15 cellular contexts compared by ENCODE assay signal in the genomic region with DNA sequence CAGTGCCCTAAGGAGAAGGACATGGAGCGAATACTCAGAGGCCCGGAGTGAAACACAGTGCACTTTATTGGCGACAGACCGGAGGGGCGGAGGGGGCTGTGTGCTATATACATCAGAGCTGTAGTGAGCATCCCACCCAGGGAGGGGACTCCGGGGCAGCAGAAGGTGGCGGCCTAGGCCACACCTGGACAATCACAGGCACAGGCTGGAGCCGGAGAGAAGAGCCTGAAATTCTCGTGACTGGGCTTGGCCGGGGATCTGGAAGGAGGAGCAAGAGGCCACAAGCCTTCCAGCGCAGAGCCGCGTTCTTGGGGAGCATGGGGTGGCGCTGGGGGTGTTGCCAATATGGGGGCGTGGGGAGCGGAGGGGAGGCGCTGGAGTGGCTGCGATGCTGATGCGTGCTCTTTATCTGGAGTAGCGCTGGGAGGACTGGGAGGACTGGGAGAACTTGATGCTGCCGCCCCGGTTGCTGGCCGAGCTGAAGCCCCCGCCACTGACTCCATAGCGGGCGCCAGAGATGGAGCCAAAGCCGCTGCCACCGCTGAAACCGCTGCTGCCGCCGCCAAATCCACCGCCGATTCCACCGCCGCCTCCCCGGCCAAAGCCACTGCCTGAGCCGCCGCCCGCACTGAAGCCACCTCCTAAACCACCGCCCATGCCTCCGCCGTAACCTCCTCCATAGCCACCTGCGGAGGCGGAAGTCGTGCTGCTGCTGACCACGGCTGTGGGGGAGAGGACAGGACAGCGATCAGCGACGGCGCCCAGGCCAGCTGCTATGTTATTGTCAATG. TPM values are rescaled to one million over a fixed set of nuclear protein-coding genes. Genes with fewer than 3 reads are reported as not detected.
DNase-seq lines count a peak whose midpoint lies in the region; ATAC-seq and TF ChIP-seq lines count a peak whose summit lies in the region.
"Had no signal": no experiment of that assay in that cellular context is flagged by ENCODE, and none has a peak within 500 bp of the region (broad histone marks: within the 10 kb centered on the region; RNA-seq: fewer than 3 reads in every experiment).

No MANE protein-coding gene starts in this region.

- no peak for DNase-seq in left ventricle myocardium inferior
- no peak for DNase-seq in heart left ventricle
- no peak for DNase-seq in coronary artery (ENCODE audit: low spot score)
- DNase-seq in naive thymus-derived CD4-positive, alpha-beta T cell, result peak in 1 of 9 donors; percentile 5
- DNase-seq in aorta, result no peak
- DNase-seq in OCI-M2 (lab: John Stamatoyannopoulos, UW; ENCODE audit: unreplicated experiment), result no peak
- DNase-seq: brain microvascular endothelial cell, mesenchymal stem cell, MM.1S, NCI-H2107, SW 1271 had no signal

- intact Hi-C loops in left ventricle myocardium inferior (cut with micrococcal nuclease), result no loop called here
- intact Hi-C loops in heart left ventricle (cut with DNase I), result no loop called here
- intact Hi-C loops in naive thymus-derived CD4-positive, alpha-beta T cell (cut with micrococcal nuclease), result loop anchor here in 1 of 2 donors (1.0 to 10.0 kb wide), 2 partner anchors 109 to 205 kb away; no protein-coding TSS in a partner anchor
- intact Hi-C loops in aorta (cut with DNase I), result no loop called here

- POLR2A ChIA-PET in naive thymus-derived CD4-positive, alpha-beta T cell (lab: Charles Lee), result no interaction called here

- H3K36me3 Mint-ChIP-seq in naive thymus-derived CD4-positive, alpha-beta T cell, result no peaks in the 10 kb centered on the region

- no peaks in the 10 kb centered on the region for H3K9me3 ChIP-seq in left ventricle myocardium inferior (replicated peaks)
- no peaks in the 10 kb centered on the region for H3K9me3 ChIP-seq in heart left ventricle
- H3K9me3 ChIP-seq in naive thymus-derived CD4-positive, alpha-beta T cell (ENCODE audit: control insufficient read depth in 2 of 3, low read length in 3 of 3), result no peaks in the 10 kb centered on the region
- H3K9me3 ChIP-seq in aorta (ENCODE audit: control insufficient read depth, low read length), result peaks cover 3% of the 10 kb centered on the region

- no peak for ATAC-seq in heart left ventricle
- no peak for ATAC-seq in naive thymus-derived CD4-positive, alpha-beta T cell
- peak; percentile 31 for ATAC-seq in aorta (ENCODE audit: low FRiP score)
- ATAC-seq in GM19397 (IDR thresholded peaks at IDR 0.05; ENCODE audit: unreplicated experiment), result no peak
- ATAC-seq in GM21529 (IDR thresholded peaks at IDR 0.05; ENCODE audit: unreplicated experiment), result no peak
- ATAC-seq: activated CD4-positive, CD25-positive, alpha-beta regulatory T cell treated with anti-CD3 and anti-CD28 coated beads, Interleukin-2, amount 50 U/mL, for 24 hours had no signal

- H3K27me3 Mint-ChIP-seq in naive thymus-derived CD4-positive, alpha-beta T cell, result peaks cover 20 to 54% (median 27%) of the 10 kb centered on the region in 5 donors

- peak overlapping the region; percentile 21 for H3K4me3 ChIP-seq in left ventricle myocardium inferior
- H3K4me3 ChIP-seq in heart left ventricle, result no peak overlapping the region
- H3K4me3 ChIP-seq in coronary artery, result peak overlapping the region; percentile 50
- H3K4me3 ChIP-seq in naive thymus-derived CD4-positive, alpha-beta T cell (ENCODE audit: low read length), result no peak overlapping the region
- no peak overlapping the region for H3K4me3 ChIP-seq in aorta (ENCODE audit: low read length in 2 of 2)

- H3K4me3 Mint-ChIP-seq in naive thymus-derived CD4-positive, alpha-beta T cell, result peak overlapping the region in 8 of 10 donors; percentile 5 to 65 (median 50)

- CTCF ChIA-PET in naive thymus-derived CD4-positive, alpha-beta T cell (lab: Charles Lee), result interaction anchor here (1.0 kb wide), 1 partner anchor 204 kb away, joined by 3 read pairs; no protein-coding TSS in a partner anchor

- H3K27ac Mint-ChIP-seq in naive thymus-derived CD4-positive, alpha-beta T cell, result peak overlapping the region in 2 of 9 donors; percentile 28 to 62

- no peaks in the 10 kb centered on the region for H3K36me3 ChIP-seq in left ventricle myocardium inferior
- no peaks in the 10 kb centered on the region for H3K36me3 ChIP-seq in heart left ventricle
- H3K36me3 ChIP-seq in naive thymus-derived CD4-positive, alpha-beta T cell (ENCODE audit: control insufficient read depth in 2 of 3, insufficient read depth in 3 of 3, low read length in 3 of 3), result no peaks in the 10 kb centered on the region
- no peaks in the 10 kb centered on the region for H3K36me3 ChIP-seq in aorta (ENCODE audit: control insufficient read depth in 1 of 2, insufficient read depth in 2 of 2, low read length in 1 of 2)
- H3K36me3 ChIP-seq: brain microvascular endothelial cell had no signal

- H3K4me1 Mint-ChIP-seq in naive thymus-derived CD4-positive, alpha-beta T cell, result peaks cover 8 to 36% (median 26%) of the 10 kb centered on the region in 7 donors

- no peak for TF ChIP-seq POLR2A in heart left ventricle (IDR thresholded peaks at IDR 0.05)

- H3K9me3 Mint-ChIP-seq in naive thymus-derived CD4-positive, alpha-beta T cell, result peaks cover 0 to 5% (median 0%) of the 10 kb centered on the region in 11 donors

- WGBS in heart left ventricle, 4 donors, result 23 to 43% (median 29%) methylated on average over 27 to 50 of the region's 50 CpGs
- WGBS in aorta, 2 donors, result 22 to 23% methylated on average over 49 to 50 of the region's 50 CpGs

- no peak overlapping the region for H3K27ac ChIP-seq in left ventricle myocardium inferior (replicated peaks)
- H3K27ac ChIP-seq in heart left ventricle, result no peak overlapping the region
- H3K27ac ChIP-seq in coronary artery, result no peak overlapping the region
- H3K27ac ChIP-seq in naive thymus-derived CD4-positive, alpha-beta T cell (ENCODE audit: low read depth, low read length), result no peak overlapping the region
- H3K27ac ChIP-seq in aorta (ENCODE audit: low read depth in 1 of 2, low read length in 2 of 2), result no peak overlapping the region
- H3K27ac ChIP-seq: brain microvascular endothelial cell had no signal

- TF ChIP-seq CTCF in left ventricle myocardium inferior (IDR thresholded peaks at IDR 0.05; ENCODE audit: borderline replicate concordance) (no peak), heart left ventricle (IDR thresholded peaks at IDR 0.05) (no peak), coronary artery (IDR thresholded peaks at IDR 0.05) (no peak)

- H3K27me3 ChIP-seq in left ventricle myocardium inferior (ENCODE audit: low read depth) (peaks cover 89% of the 10 kb centered on the region), heart left ventricle (peaks cover 0 to 46% (median 20%) of the 10 kb centered on the region in 9 donors), aorta (ENCODE audit: control insufficient read depth in 1 of 2, insufficient read depth in 2 of 2, low read length in 1 of 2) (peaks cover 0 to 2% of the 10 kb centered on the region in 2 donors)
- H3K27me3 ChIP-seq in naive thymus-derived CD4-positive, alpha-beta T cell (ENCODE audit: control insufficient read depth in 2 of 2, insufficient read depth in 2 of 2, low read length in 2 of 2), result no peaks in the 10 kb centered on the region

- H3K4me1 ChIP-seq in left ventricle myocardium inferior (no peaks in the 10 kb centered on the region), heart left ventricle (peaks cover 0 to 6% (median 0%) of the 10 kb centered on the region in 12 donors), aorta (ENCODE audit: control insufficient read depth in 1 of 2, insufficient read depth in 2 of 2, low read length in 2 of 2) (no peaks in the 10 kb centered on the region)
- H3K4me1 ChIP-seq in naive thymus-derived CD4-positive, alpha-beta T cell (ENCODE audit: control insufficient read depth in 2 of 2, insufficient read depth in 2 of 2, low read length in 2 of 2), result peaks cover 0 to 5% of the 10 kb centered on the region in 2 donors

RNA-seq across cellular contexts. Expression of a gene that starts 6.1 kb away (rescaled TPM):
- total RNA-seq in left ventricle myocardium inferior (not detected), heart left ventricle (not detected), aorta (not detected)
- polyA plus RNA-seq in heart left ventricle (not detected), aorta (not detected)
- not detected for total RNA-seq in naive thymus-derived CD4-positive, alpha-beta T cell
- not detected for polyA plus RNA-seq in naive thymus-derived CD4-positive, alpha-beta T cell
- total RNA-seq: omental fat pad had no signal

RNA-seq across cellular contexts. Expression of a gene that starts 12.7 kb away (rescaled TPM):
- total RNA-seq in left ventricle myocardium inferior, result not detected
- total RNA-seq in heart left ventricle, result not detected
- not detected for polyA plus RNA-seq in heart left ventricle
- total RNA-seq in naive thymus-derived CD4-positive, alpha-beta T cell, result not detected
- not detected for polyA plus RNA-seq in naive thymus-derived CD4-positive, alpha-beta T cell
- not detected for total RNA-seq in aorta
- polyA plus RNA-seq in aorta, result not detected
- total RNA-seq: omental fat pad had no signal

RNA-seq across cellular contexts. Expression of a gene that starts 24.1 kb away (rescaled TPM):
- total RNA-seq in left ventricle myocardium inferior (not detected), heart left ventricle (not detected), aorta (not detected)
- polyA plus RNA-seq in heart left ventricle (under 1 TPM in 1 of 2 donors, not detected in 1; 0.51 TPM), aorta (1 to 10 TPM; 3.9 to 4.6 TPM)
- total RNA-seq in naive thymus-derived CD4-positive, alpha-beta T cell, result not detected
- polyA plus RNA-seq in naive thymus-derived CD4-positive, alpha-beta T cell, result not detected
- total RNA-seq: omental fat pad had no signal

RNA-seq across cellular contexts. Expression of a gene that starts 44.3 kb away (rescaled TPM):
- total RNA-seq in left ventricle myocardium inferior (not detected), heart left ventricle (not detected), aorta (not detected)
- polyA plus RNA-seq in heart left ventricle (under 1 TPM in 1 of 2 donors, not detected in 1; 0.24 TPM), aorta (not detected)
- total RNA-seq in naive thymus-derived CD4-positive, alpha-beta T cell, result not detected
- not detected for polyA plus RNA-seq in naive thymus-derived CD4-positive, alpha-beta T cell

RNA-seq across cellular contexts. Expression of a gene that starts 59.0 kb away (rescaled TPM):
- total RNA-seq in left ventricle myocardium inferior (not detected), heart left ventricle (not detected), aorta (not detected)
- polyA plus RNA-seq in heart left ventricle (under 1 TPM in 1 of 2 donors, not detected in 1; 0.14 TPM), aorta (1 to 10 TPM in 1 of 2 donors, under 1 TPM in 1; 0.10 to 2.0 TPM)
- total RNA-seq in naive thymus-derived CD4-positive, alpha-beta T cell, result not detected
- not detected for polyA plus RNA-seq in naive thymus-derived CD4-positive, alpha-beta T cell

Comparison
In these comparisons a context has a peak if more than half of its experiments do, and no peak if none do; other contexts are left out.
1. H3K4me3 ChIP-seq: peak in left ventricle myocardium inferior (single experiment) and coronary artery (single experiment); none in heart left ventricle (0 of 12), naive thymus-derived CD4-positive, alpha-beta T cell (single experiment) and aorta (0 of 2).